In genomic region chr11:45179686-45180085, GRCh38 we compare ENCODE assay signal across 8 cellular contexts. TPM values are rescaled to one million over a fixed set of nuclear protein-coding genes. Genes with fewer than 3 reads are reported as not detected.
DNase-seq lines count a peak whose midpoint lies in the region; TF ChIP-seq lines count a peak whose summit lies in the region.

No MANE protein-coding gene starts in this region.

- DNase-seq in Peyer's patch (no peak), posterior vena cava (ENCODE audit: low spot score) (peak; percentile 64), anterior cingulate cortex (lab: John Stamatoyannopoulos, UW) (no peak), HPDE6-E6E7 (ENCODE audit: extremely low spot score) (no peak), NCI-H2081 treated with DMSO at 0.1 percent for 48 hours (lab: John Stamatoyannopoulos, UW) (no peak)
- no peak for DNase-seq in activated CD4-positive, CD25-positive, alpha-beta regulatory T cell treated with anti-CD3 and anti-CD28 coated beads, Interleukin-2, amount 50 U/mL, for 72 hours

- intact Hi-C loops in posterior vena cava (cut with DNase I): no loop called here

- peaks cover 16% of the 10 kb centered on the region for H3K27me3 ChIP-seq in DOHH2 (ENCODE audit: control insufficient read depth, low read length)
- no peaks in the 10 kb centered on the region for H3K27me3 ChIP-seq in Peyer's patch
- no peaks in the 10 kb centered on the region for H3K27me3 ChIP-seq in esophagus (ENCODE audit: control insufficient read depth in 1 of 2, insufficient read depth in 2 of 2, low read length in 2 of 2)

- H3K27ac ChIP-seq in DOHH2 (ENCODE audit: low read depth, low read length) (no peak overlapping the region), Peyer's patch (peak overlapping the region in 3 of 4 donors; percentile 75 to 93 (median 85)), esophagus (ENCODE audit: low read depth in 2 of 2, low read length in 1 of 2) (peak overlapping the region; percentile 75 to 82)

- H3F3A ChIP-seq in DOHH2 (ENCODE audit: control insufficient read depth, insufficient read depth): no peaks in the 10 kb centered on the region

- WGBS in esophagus, 2 donors: 53 to 65% methylated on average over 3 of the region's 3 CpGs

- peaks cover 5% of the 10 kb centered on the region for H3K36me3 ChIP-seq in DOHH2 (ENCODE audit: control insufficient read depth, low read length)
- no peaks in the 10 kb centered on the region for H3K36me3 ChIP-seq in Peyer's patch
- peaks cover 0 to 9% of the 10 kb centered on the region in 2 donors for H3K36me3 ChIP-seq in esophagus (ENCODE audit: control insufficient read depth in 2 of 2, insufficient read depth in 2 of 2, low read length in 1 of 2)

- H3K4me3 ChIP-seq in DOHH2 (ENCODE audit: low read length): no peak overlapping the region; the same call in 1 of the 2 replicates
- peak overlapping the region; percentile 48 to 88 (median 63) for H3K4me3 ChIP-seq in Peyer's patch
- peak overlapping the region; percentile 49 to 61 for H3K4me3 ChIP-seq in esophagus (ENCODE audit: low read depth in 1 of 2, low read length in 2 of 2)

- H3K9me3 ChIP-seq in DOHH2 (ENCODE audit: control insufficient read depth, insufficient read depth, low read length) (no peaks in the 10 kb centered on the region), Peyer's patch (no peaks in the 10 kb centered on the region), esophagus (ENCODE audit: control insufficient read depth in 2 of 2, insufficient read depth in 1 of 2, low read depth in 1 of 2, low read length in 1 of 2) (no peaks in the 10 kb centered on the region)

- H3K9me2 ChIP-seq in DOHH2 (replicated peaks; ENCODE audit: control insufficient read depth, low read length): no peaks in the 10 kb centered on the region

- H4K20me1 ChIP-seq in DOHH2 (ENCODE audit: control insufficient read depth, insufficient read depth, low read depth, low read length): 0 out of 2 replicates have a peak, but pooled peaks cover 8% of the 10 kb centered on the region

- TF ChIP-seq CTCF in DOHH2 (IDR thresholded peaks at IDR 0.05; ENCODE audit: low read depth, low read length, poor library complexity, severe bottlenecking) (no peak), Peyer's patch (IDR thresholded peaks at IDR 0.05) (no peak)

- H3K4me1 ChIP-seq in DOHH2 (ENCODE audit: control insufficient read depth, low read length) (peaks cover 16% of the 10 kb centered on the region), Peyer's patch (peaks cover under 1 to 13% (median 8%) of the 10 kb centered on the region in 4 donors), esophagus (ENCODE audit: control insufficient read depth in 2 of 2, insufficient read depth in 2 of 2, low read length in 1 of 2) (peaks cover 4 to 14% of the 10 kb centered on the region in 2 donors)

- TF ChIP-seq POLR2A in Peyer's patch (IDR thresholded peaks at IDR 0.05): no peak

- no peaks in the 10 kb centered on the region for H3K79me2 ChIP-seq in DOHH2 (ENCODE audit: control insufficient read depth, low read length)

- peak overlapping the region; percentile 41 for H3K4me2 ChIP-seq in DOHH2 (ENCODE audit: low read length)

RNA-seq across cellular contexts. Expression of gene PRDM11, which starts 33.2 kb away (rescaled TPM):
- total RNA-seq in Peyer's patch: 10 to 100 TPM in 1 of 4 donors, 1 to 10 TPM in 3; 4.4 to 10.7 (median 7.0) TPM
- polyA plus RNA-seq in esophagus: 1 to 10 TPM; 2.5 to 2.6 TPM
- total RNA-seq in posterior vena cava: 10 to 100 TPM; 21.1 to 24.5 TPM
